ENCODE assay signal across 13 cellular contexts in genomic region chr1:106620521-106620954, GRCh38.
DNase-seq lines count a peak whose midpoint lies in the region; FAIRE-seq and TF ChIP-seq lines count a peak whose summit lies in the region.
"Had no signal": no experiment of that assay in that cellular context is flagged by ENCODE, and none has a peak within 500 bp of the region (broad histone marks: within the 10 kb centered on the region; RNA-seq: fewer than 3 reads in every experiment).

No MANE protein-coding gene starts in this region.

- H3K9me3 ChIP-seq in fibroblast of lung (ENCODE audit: control insufficient read depth, insufficient read depth, low read depth, low read length) = no peaks in the 10 kb centered on the region

- no peak overlapping the region for H2AFZ ChIP-seq in fibroblast of lung (ENCODE audit: low read length)

- peaks cover 3% of the 10 kb centered on the region for H3K9me3 Mint-ChIP-seq in type B pancreatic cell

- no peak for FAIRE-seq in GM19239 (lab: Jason Lieb, UNC)

- no peak overlapping the region for H3K27ac ChIP-seq in fibroblast of lung (ENCODE audit: insufficient read depth, low read length)
- H3K27ac ChIP-seq: cardiac muscle cell had no signal

- no peaks in the 10 kb centered on the region for H3K36me3 Mint-ChIP-seq in type B pancreatic cell

- H3K36me3 ChIP-seq in fibroblast of lung (ENCODE audit: control insufficient read depth, insufficient read depth, low read length) = no peaks in the 10 kb centered on the region
- H3K36me3 ChIP-seq: cardiac muscle cell had no signal

- H3K4me1 ChIP-seq in fibroblast of lung (ENCODE audit: control insufficient read depth, extremely low read depth, insufficient read depth, low read length) = no peaks in the 10 kb centered on the region

- H3K27ac Mint-ChIP-seq in type B pancreatic cell = no peak overlapping the region
- H3K27ac Mint-ChIP-seq: activated T-helper 1 cell treated with anti-CD3 and anti-CD28 coated beads, Interleukin-12 subunit alpha, Interleukin-12 subunit beta, Interleukin-2, Interleukin-4 antibody, amounts not matched to agents 30 ng/mL and 10 ng/mL and 1 ng/mL, durations not matched to agents 14 hours and 24 hours and 36 hours had no signal

- H3K9ac ChIP-seq in fibroblast of lung (ENCODE audit: insufficient read depth, low read length) = no peak overlapping the region

- H3K4me3 ChIP-seq in HFF-Myc (replicated peaks; ENCODE audit: low read depth, low read length) (no peak overlapping the region), fibroblast of lung (replicated peaks in 1 of 4; ENCODE audit: control extremely low read depth in 1 of 4, insufficient read depth in 1 of 4, low read depth in 3 of 4, low read length in 4 of 4) (no peak overlapping the region), skeletal muscle cell (ENCODE audit: low read depth, low read length) (no peak overlapping the region)
- H3K4me3 ChIP-seq: cardiac muscle cell had no signal

- H3K27me3 Mint-ChIP-seq in type B pancreatic cell = no peaks in the 10 kb centered on the region

- H4K20me1 ChIP-seq in fibroblast of lung (ENCODE audit: control insufficient read depth, extremely low read depth, insufficient read depth, low read length) = no peaks in the 10 kb centered on the region

- no peak overlapping the region for H3K4me2 ChIP-seq in fibroblast of lung (ENCODE audit: extremely low read depth, insufficient read depth, low read length)

- no peaks in the 10 kb centered on the region for H3K79me2 ChIP-seq in fibroblast of lung (ENCODE audit: control insufficient read depth, insufficient read depth, low read length)

- H3K4me3 Mint-ChIP-seq in type B pancreatic cell = no peak overlapping the region
- H3K4me3 Mint-ChIP-seq: activated T-helper 1 cell treated with anti-CD3 and anti-CD28 coated beads, Interleukin-12 subunit alpha, Interleukin-12 subunit beta, Interleukin-2, Interleukin-4 antibody, amounts not matched to agents 30 ng/mL and 10 ng/mL and 1 ng/mL, durations not matched to agents 14 hours and 24 hours and 36 hours had no signal

- H3K27me3 ChIP-seq in fibroblast of lung (ENCODE audit: control insufficient read depth, insufficient read depth, low read length) = no peaks in the 10 kb centered on the region
- H3K27me3 ChIP-seq: cardiac muscle cell had no signal

- TF ChIP-seq CTCF in HFF-Myc (IDR thresholded peaks at IDR 0.05; ENCODE audit: low read depth, low read length, missing control alignments) = no peak
- TF ChIP-seq CTCF in fibroblast of lung (conservative IDR thresholded peaks at IDR 0.05 in 1 of 2, IDR thresholded peaks at IDR 0.05 in 1 of 2; ENCODE audit: low read depth in 1 of 2, low read length in 2 of 2) = no peak
- no peak for TF ChIP-seq CTCF in type B pancreatic cell (conservative IDR thresholded peaks at IDR 0.05)

- no peaks in the 10 kb centered on the region for H3K4me1 Mint-ChIP-seq in type B pancreatic cell (ENCODE audit: unreplicated experiment)

- DNase-seq in HFF-Myc (ENCODE audit: extremely low read depth, low read depth) = peak; percentile 9
- DNase-seq in SW480 (ENCODE audit: low spot score) = peak; percentile 1
- DNase-seq in fibroblast of lung (ENCODE audit: low read depth in 2 of 2) = peak; percentile 78 to 85
- peak; percentile 67 for DNase-seq in skeletal muscle cell (ENCODE audit: low read depth)
- no peak for DNase-seq in GM19239 (ENCODE audit: insufficient read length, low spot score)
- DNase-seq in DMS 273 treated with DMSO at 0.1 percent for 48 hours (lab: John Stamatoyannopoulos, UW) = no peak
- DNase-seq in NAMALWA (ENCODE audit: low spot score) = no peak
- DNase-seq in type B pancreatic cell (ENCODE audit: extremely low spot score, unreplicated experiment) = no peak
- DNase-seq: NCI-H2107; Right ventricle myocardium superior; stimulated activated naive CD4-positive, alpha-beta T cell had no signal

Comparison
In these comparisons a context has a peak if more than half of its experiments do, and no peak if none do; other contexts are left out.
1. DNase-seq: peak in HFF-Myc (single experiment), SW480 (single experiment), fibroblast of lung (2 of 2) and skeletal muscle cell (single experiment); none in GM19239 (single experiment), DMS 273 treated with DMSO at 0.1 percent for 48 hours (single experiment), NAMALWA (single experiment) and type B pancreatic cell (single experiment).